In the genomic region with DNA sequence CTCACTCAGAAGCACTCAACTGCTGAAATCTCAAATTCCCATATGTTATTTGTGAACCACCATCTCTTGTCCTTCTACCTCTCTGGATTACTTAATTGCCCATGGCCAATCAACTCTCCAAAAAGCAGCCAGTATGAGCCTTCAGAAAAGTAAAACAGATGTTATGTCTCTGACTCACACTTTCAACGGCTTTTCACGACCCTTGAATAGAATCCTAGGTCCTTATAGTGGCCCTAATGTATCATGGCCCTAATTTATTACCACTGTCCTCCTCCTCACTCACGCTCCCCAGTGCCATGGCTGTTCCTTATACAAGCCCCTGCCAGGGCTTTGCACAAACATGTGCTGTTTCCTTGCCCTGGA, we compare ENCODE assay signal across 18 cellular contexts. TPM values are rescaled to one million over a fixed set of nuclear protein-coding genes. Genes with fewer than 3 reads are reported as not detected.
DNase-seq lines count a peak whose midpoint lies in the region; ATAC-seq and TF ChIP-seq lines count a peak whose summit lies in the region.
"Had no signal": no experiment of that assay in that cellular context is flagged by ENCODE, and none has a peak within 500 bp of the region (broad histone marks: within the 10 kb centered on the region; RNA-seq: fewer than 3 reads in every experiment).

No MANE protein-coding gene starts in this region.

- H3K9me3 Mint-ChIP-seq in nephron = no peaks in the 10 kb centered on the region
- H3K9me3 Mint-ChIP-seq in activated CD4-positive, alpha-beta T cell treated with anti-CD3 and anti-CD28 coated beads, Interleukin-2, amount 10 ng/mL, durations not matched to agents 24 days and 14 days = peaks cover 4% of the 10 kb centered on the region

- peaks cover 20% of the 10 kb centered on the region for H3K4me1 Mint-ChIP-seq in nephron
- H3K4me1 Mint-ChIP-seq in activated CD4-positive, alpha-beta T cell treated with anti-CD3 and anti-CD28 coated beads, Interleukin-2, amount 10 ng/mL, durations not matched to agents 24 days and 14 days = peaks cover 10% of the 10 kb centered on the region

- H3K36me3 ChIP-seq in ascending aorta = no peaks in the 10 kb centered on the region
- H3K36me3 ChIP-seq: ovary had no signal

- H3K4me3 Mint-ChIP-seq in nephron = no peak overlapping the region
- no peak overlapping the region for H3K4me3 Mint-ChIP-seq in activated CD4-positive, alpha-beta T cell treated with anti-CD3 and anti-CD28 coated beads, Interleukin-2, amount 10 ng/mL, durations not matched to agents 24 days and 14 days

- no peaks in the 10 kb centered on the region for H3K9me3 ChIP-seq in ascending aorta
- H3K9me3 ChIP-seq: ovary had no signal

- peak overlapping the region; percentile 31 to 44 for H3K27ac ChIP-seq in ascending aorta
- H3K27ac ChIP-seq: hepatocyte, ovary had no signal

- no peaks in the 10 kb centered on the region for H3K27me3 ChIP-seq in ascending aorta
- H3K27me3 ChIP-seq: hepatocyte, ovary had no signal

- intact Hi-C loops in ascending aorta (cut with DNase I) = loop anchor here (5.0 kb wide), 1 partner anchor 34 kb away; no protein-coding TSS in a partner anchor
- intact Hi-C loops in activated CD4-positive, alpha-beta T cell treated with anti-CD3 and anti-CD28 coated beads, Interleukin-2, amount 10 ng/mL, durations not matched to agents 24 days and 14 days (cut with micrococcal nuclease) = no loop called here

- no peak overlapping the region for H3K4me3 ChIP-seq in ascending aorta
- H3K4me3 ChIP-seq: hepatocyte, ovary had no signal

- H3K27ac Mint-ChIP-seq in nephron = peak overlapping the region; percentile 3 to 19 (median 5)
- H3K27ac Mint-ChIP-seq in activated CD4-positive, alpha-beta T cell treated with anti-CD3 and anti-CD28 coated beads, Interleukin-2, amount 10 ng/mL, durations not matched to agents 24 days and 14 days = no peak overlapping the region

- no peaks in the 10 kb centered on the region for H3K27me3 Mint-ChIP-seq in nephron (ENCODE audit: low read depth)
- no peaks in the 10 kb centered on the region for H3K27me3 Mint-ChIP-seq in activated CD4-positive, alpha-beta T cell treated with anti-CD3 and anti-CD28 coated beads, Interleukin-2, amount 10 ng/mL, durations not matched to agents 24 days and 14 days

- TF ChIP-seq CTCF in ascending aorta (IDR thresholded peaks at IDR 0.05) (no peak), nephron (IDR thresholded peaks at IDR 0.05; ENCODE audit: unreplicated experiment in 3 of 3) (no peak)

- peaks cover 0 to 16% of the 10 kb centered on the region in 2 donors for H3K4me1 ChIP-seq in ascending aorta

- no peak for ATAC-seq in HG03439 (IDR thresholded peaks at IDR 0.05; ENCODE audit: unreplicated experiment)
- ATAC-seq: stimulated activated naive CD8-positive, alpha-beta T cell treated with anti-CD3 and anti-CD28 coated beads, Interleukin-15, Interleukin-2, amounts not matched to agents 100 U/mL and 50 U/mL, for 24 hours had no signal

- H3K36me3 Mint-ChIP-seq in nephron (ENCODE audit: low read depth) = peaks cover 12% of the 10 kb centered on the region
- peaks cover 2% of the 10 kb centered on the region for H3K36me3 Mint-ChIP-seq in activated CD4-positive, alpha-beta T cell treated with anti-CD3 and anti-CD28 coated beads, Interleukin-2, amount 10 ng/mL, durations not matched to agents 24 days and 14 days (ENCODE audit: low read depth)

- peak; percentile 14 for DNase-seq in A172 (ENCODE audit: low spot score)
- peak; percentile 57 for DNase-seq in EL
- no peak for DNase-seq in ascending aorta (ENCODE audit: low spot score in 2 of 2)
- no peak for DNase-seq in activated CD4-positive, alpha-beta T cell treated with anti-CD3 and anti-CD28 coated beads, Interleukin-2, amount 10 ng/mL, durations not matched to agents 24 days and 14 days
- no peak for DNase-seq in NCI-H1092 treated with DMSO at 0.1 percent for 48 hours (lab: John Stamatoyannopoulos, UW)
- DNase-seq in NCI-H2196 (lab: John Stamatoyannopoulos, UW; ENCODE audit: unreplicated experiment) = no peak
- DNase-seq: activated CD4-positive, CD25-positive, alpha-beta regulatory T cell; activated effector memory CD4-positive, alpha-beta T cell treated with Interleukin-2 at 50 U/mL for 16 hours; amygdala; Kasumi-1; kidney glomerular epithelial cell; NCI-H1694 treated with DMSO at 0.1 percent for 48 hours; ovary; stimulated activated CD4-positive, alpha-beta T cell treated with anti-CD3 and anti-CD28 coated beads, Interleukin-12 subunit alpha, Interleukin-12 subunit beta, amount 100 ng/mL, for 4 hours; stimulated activated naive CD8-positive, alpha-beta T cell treated with anti-CD3 and anti-CD28 coated beads, Interleukin-15, Interleukin-2, amounts not matched to agents 100 U/mL and 50 U/mL, for 24 hours had no signal

RNA-seq across cellular contexts. Expression of a gene that starts 20.0 kb away (rescaled TPM):
- 5.1 and 6.2 TPM in 2 replicates for total RNA-seq in A172 (2014; rRNA removed; shearing (Covaris generic))
- total RNA-seq in ascending aorta = 1.7 TPM
- 2.4 and 3.2 TPM in 2 replicates for total RNA-seq in activated CD4-positive, alpha-beta T cell treated with anti-CD3 and anti-CD28 coated beads, Interleukin-2, amount 10 ng/mL, durations not matched to agents 24 days and 14 days

Comparison
In these comparisons a context has a peak if more than half of its experiments do, and no peak if none do; other contexts are left out.
1. DNase-seq: peak in A172 (single experiment) and EL (single experiment); none in ascending aorta (0 of 2), activated CD4-positive, alpha-beta T cell treated with anti-CD3 and anti-CD28 coated beads, Interleukin-2, amount 10 ng/mL, durations not matched to agents 24 days and 14 days (single experiment), NCI-H1092 treated with DMSO at 0.1 percent for 48 hours (single experiment) and NCI-H2196 (single experiment).